In the genomic region with DNA sequence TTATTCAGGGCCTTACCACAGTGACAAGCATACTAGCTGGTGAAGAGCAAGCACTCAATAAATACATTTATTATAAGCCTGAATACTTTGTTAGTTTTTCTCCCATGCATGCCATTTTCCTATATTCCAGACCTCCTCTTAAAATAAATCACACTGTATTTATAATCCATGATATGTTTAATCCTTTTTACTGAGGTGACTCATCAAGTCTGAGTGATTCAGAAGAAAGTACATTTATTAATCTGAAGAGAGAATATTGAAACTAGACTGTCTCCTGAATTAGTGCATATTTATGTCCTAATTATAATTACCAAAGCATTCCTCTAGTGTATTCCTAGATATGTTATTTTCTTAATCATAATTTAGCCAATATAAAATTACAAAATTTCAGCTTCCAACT, we compare ENCODE assay signal across 26 cellular contexts.
"Had no signal": no experiment of that assay in that cellular context is flagged by ENCODE, and none has a peak within 500 bp of the region (broad histone marks: within the 10 kb centered on the region; RNA-seq: fewer than 3 reads in every experiment).

No MANE protein-coding gene starts in this region.

- H3K4me1 Mint-ChIP-seq: central memory CD8-positive, alpha-beta T cell; endodermal cell; WTC11 had no signal

- H3K36me3 Mint-ChIP-seq: activated naive CD8-positive, alpha-beta T cell; natural killer cell treated with Interleukin-12 subunit alpha and Interleukin-12 subunit beta and Interleukin-15 and Interleukin-18, amount 100 ng/mL, for 72 hours; WTC11 had no signal

- H3K27me3 ChIP-seq: adrenal gland, ovary, right atrium auricular region, thyroid gland, upper lobe of right lung had no signal

- H3K36me3 ChIP-seq: adrenal gland, ovary, prostate gland, right atrium auricular region, thyroid gland, upper lobe of right lung had no signal

- H3K9me3 Mint-ChIP-seq: activated T-cell treated with anti-CD3 and anti-CD28 coated beads, Interleukin-2, amount 50 U/mL, for 4 hours; activated T-helper 2 cell treated with anti-CD3 and anti-CD28 coated beads, Interferon-gamma antibody, Interleukin-2, Interleukin-4, amounts not matched to agents 10 μg/mL and 5 μg/mL and 100 μg/mL, durations not matched to agents 14 hours and 24 hours and 36 hours; central memory CD8-positive, alpha-beta T cell; endodermal cell; natural killer cell treated with Interleukin-12 subunit alpha and Interleukin-12 subunit beta and Interleukin-15 and Interleukin-18, amount 100 ng/mL, for 72 hours; T-helper 1 cell treated with Interleukin-12 subunit alpha and Interleukin-12 subunit beta and Interleukin-4 antibody, amounts not matched to agents 30 μg/mL and 1 μg/mL, for 36 hours had no signal

- H3K4me3 ChIP-seq: adrenal gland, ovary, prostate gland, right atrium auricular region, thyroid gland, upper lobe of right lung had no signal

- DNase-seq: activated CD4-positive, alpha-beta T cell treated with anti-CD3 and anti-CD28 coated beads, Interleukin-2, amount 50 U/mL, for 4 hours; activated CD8-positive, alpha-beta memory T cell treated with anti-CD3 and anti-CD28 coated beads, Interleukin-2, amount 50 U/mL, for 48 hours; activated naive CD4-positive, alpha-beta T cell; activated T-cell treated with anti-CD3 and anti-CD28 coated beads, Interleukin-2, amount 50 U/mL, for 4 hours; adrenal gland; cortex of kidney; endodermal cell; foreskin melanocyte; glutamatergic neuron; islet precursor cell; left cardiac atrium; ovary; stimulated activated CD4-positive, alpha-beta T cell treated with anti-CD3 and anti-CD28 coated beads, Interleukin-4, amount 100 ng/mL, for 4 hours; stimulated activated naive CD8-positive, alpha-beta T cell treated with anti-CD3 and anti-CD28 coated beads, Interleukin-15, Interleukin-2, amounts not matched to agents 100 U/mL and 50 U/mL, for 24 hours; T1000; thyroid gland; upper lobe of right lung had no signal

- H3K4me3 Mint-ChIP-seq: activated naive CD8-positive, alpha-beta T cell; activated T-cell treated with anti-CD3 and anti-CD28 coated beads, Interleukin-2, amount 50 U/mL, for 4 hours; central memory CD8-positive, alpha-beta T cell; endodermal cell; natural killer cell treated with Interleukin-12 subunit alpha and Interleukin-12 subunit beta and Interleukin-15 and Interleukin-18, amount 100 ng/mL, for 72 hours; T-helper 1 cell treated with Interleukin-12 subunit alpha and Interleukin-12 subunit beta and Interleukin-4 antibody, amounts not matched to agents 30 μg/mL and 1 μg/mL, for 36 hours; WTC11 had no signal

- H3K4me1 ChIP-seq: adrenal gland, prostate gland, right atrium auricular region, thyroid gland, upper lobe of right lung had no signal

- H3K9me3 ChIP-seq: adrenal gland, ovary, prostate gland, right atrium auricular region, thyroid gland, upper lobe of right lung had no signal

- FAIRE-seq: astrocyte had no signal

- H3K27ac ChIP-seq: adrenal gland, ovary, prostate gland, right atrium auricular region, thyroid gland, upper lobe of right lung had no signal

- H3K27ac Mint-ChIP-seq: activated naive CD8-positive, alpha-beta T cell; activated T-helper 2 cell treated with anti-CD3 and anti-CD28 coated beads, Interferon-gamma antibody, Interleukin-2, Interleukin-4, amounts not matched to agents 10 μg/mL and 5 μg/mL and 100 μg/mL, durations not matched to agents 14 hours and 24 hours and 36 hours; endodermal cell; natural killer cell treated with Interleukin-12 subunit alpha and Interleukin-12 subunit beta and Interleukin-15 and Interleukin-18, amount 100 ng/mL, for 72 hours; T-helper 1 cell treated with Interleukin-12 subunit alpha and Interleukin-12 subunit beta and Interleukin-4 antibody, amounts not matched to agents 30 μg/mL and 1 μg/mL, for 36 hours; WTC11 had no signal
